Comparison of ENCODE assay signal across 9 cellular contexts in genomic region chr6:163711615-163712568, GRCh38.
DNase-seq lines count a peak whose midpoint lies in the region; ATAC-seq and TF ChIP-seq lines count a peak whose summit lies in the region.
"Had no signal": no experiment of that assay in that cellular context is flagged by ENCODE, and none has a peak within 500 bp of the region (broad histone marks: within the 10 kb centered on the region; RNA-seq: fewer than 3 reads in every experiment).

No MANE protein-coding gene starts in this region.

- H3K27ac ChIP-seq in DOHH2 (ENCODE audit: low read depth, low read length) = no peak overlapping the region
- peak overlapping the region; percentile 52 to 69 (median 68) for H3K27ac ChIP-seq in esophagus muscularis mucosa (replicated peaks in 1 of 4)
- H3K27ac ChIP-seq in MM.1S (ENCODE audit: low read length) = no peak overlapping the region

- no peak overlapping the region for H2AFZ ChIP-seq in MM.1S (ENCODE audit: low read length)

- H3K4me2 ChIP-seq in DOHH2 (ENCODE audit: low read length) (peak overlapping the region; percentile 47), MM.1S (ENCODE audit: low read depth, low read length) (no peak overlapping the region)

- H3F3A ChIP-seq in DOHH2 (ENCODE audit: control insufficient read depth, insufficient read depth) (peaks cover 7% of the 10 kb centered on the region), MM.1S (ENCODE audit: insufficient read depth, low read length) (no peaks in the 10 kb centered on the region)

- H4K20me1 ChIP-seq in DOHH2 (ENCODE audit: control insufficient read depth, insufficient read depth, low read depth, low read length) (0 out of 2 replicates have a peak, but pooled peaks cover 8% of the 10 kb centered on the region), MM.1S (ENCODE audit: insufficient read depth, low read length) (no peaks in the 10 kb centered on the region)

- no peaks in the 10 kb centered on the region for H3K9me2 ChIP-seq in DOHH2 (replicated peaks; ENCODE audit: control insufficient read depth, low read length)
- no peaks in the 10 kb centered on the region for H3K9me2 ChIP-seq in MM.1S (replicated peaks; ENCODE audit: insufficient read depth, low read length)

- ATAC-seq in GM21717 (IDR thresholded peaks at IDR 0.05; ENCODE audit: unreplicated experiment) = peak; percentile 37

- H3K4me1 ChIP-seq in DOHH2 (ENCODE audit: control insufficient read depth, low read length) = peaks cover 66% of the 10 kb centered on the region
- H3K4me1 ChIP-seq in esophagus muscularis mucosa = peaks cover 52 to 59% (median 57%) of the 10 kb centered on the region in 4 donors
- H3K4me1 ChIP-seq in MM.1S (ENCODE audit: low read length) = no peaks in the 10 kb centered on the region

- H3K36me3 ChIP-seq in DOHH2 (ENCODE audit: control insufficient read depth, low read length) = no peaks in the 10 kb centered on the region
- H3K36me3 ChIP-seq in esophagus muscularis mucosa = no peaks in the 10 kb centered on the region
- no peaks in the 10 kb centered on the region for H3K36me3 ChIP-seq in MM.1S (replicated peaks; ENCODE audit: insufficient read depth, low read length)

- DNase-seq in NOMO-1 treated with DMSO at 0.1 percent for 48 hours (lab: John Stamatoyannopoulos, UW; ENCODE audit: unreplicated experiment) (peak; percentile 83), esophagus muscularis mucosa (ENCODE audit: extremely low spot score) (no peak), pons (ENCODE audit: low spot score) (peak; percentile 74), activated gamma-delta T cell treated with Interleukin-2 at 50 U/mL for 16 hours (no peak), LoVo (ENCODE audit: low spot score) (no peak), MM.1S (no peak)
- DNase-seq: activated naive CD8-positive, alpha-beta T cell treated with anti-CD3 and anti-CD28 coated beads, Interleukin-2, amount 10 ng/mL, durations not matched to agents 7 days and 5 days had no signal

- no peaks in the 10 kb centered on the region for H3K9me3 ChIP-seq in DOHH2 (ENCODE audit: control insufficient read depth, insufficient read depth, low read length)
- no peaks in the 10 kb centered on the region for H3K9me3 ChIP-seq in esophagus muscularis mucosa
- H3K9me3 ChIP-seq in MM.1S (replicated peaks; ENCODE audit: insufficient read depth, low read length) = no peaks in the 10 kb centered on the region

- TF ChIP-seq POLR2A in esophagus muscularis mucosa (IDR thresholded peaks at IDR 0.05; ENCODE audit: low read depth) = no peak

- H3K79me2 ChIP-seq in DOHH2 (ENCODE audit: control insufficient read depth, low read length) (no peaks in the 10 kb centered on the region), MM.1S (ENCODE audit: low read length) (no peaks in the 10 kb centered on the region)

- H3K4me3 ChIP-seq in DOHH2 (ENCODE audit: low read length) = peak overlapping the region; percentile 27; the same call in 1 of the 2 replicates
- no peak overlapping the region for H3K4me3 ChIP-seq in esophagus muscularis mucosa
- H3K4me3 ChIP-seq in MM.1S (ENCODE audit: low read length) = no peak overlapping the region

- intact Hi-C loops in esophagus muscularis mucosa (cut with DNase I) = no loop called here

- 74% methylated on average over 21 of the region's 24 CpGs for WGBS in esophagus muscularis mucosa

- TF ChIP-seq CTCF in DOHH2 (IDR thresholded peaks at IDR 0.05; ENCODE audit: low read depth, low read length, poor library complexity, severe bottlenecking) (peak; percentile 42), esophagus muscularis mucosa (IDR thresholded peaks at IDR 0.05) (peak in 2 of 3 experiments; percentile 12 to 25), MM.1S (IDR thresholded peaks at IDR 0.05; ENCODE audit: low read length) (no peak)

- H3K27me3 ChIP-seq in DOHH2 (ENCODE audit: control insufficient read depth, low read length) (peaks cover 30% of the 10 kb centered on the region), esophagus muscularis mucosa (no peaks in the 10 kb centered on the region), MM.1S (replicated peaks; ENCODE audit: insufficient read depth, low read length) (no peaks in the 10 kb centered on the region)

- TF ChIP-seq EP300 in esophagus muscularis mucosa (IDR thresholded peaks at IDR 0.05) = no peak

- no peak overlapping the region for H3K9ac ChIP-seq in MM.1S (ENCODE audit: low read length)

Comparison
In these comparisons a context has a peak if more than half of its experiments do, and no peak if none do; other contexts are left out.
1. H3K27ac ChIP-seq: peak in esophagus muscularis mucosa (4 of 4); none in DOHH2 (single experiment) and MM.1S (single experiment).
2. DNase-seq: peak in NOMO-1 treated with DMSO at 0.1 percent for 48 hours (single experiment) and pons (single experiment); none in esophagus muscularis mucosa (single experiment), activated gamma-delta T cell treated with Interleukin-2 at 50 U/mL for 16 hours (single experiment), LoVo (single experiment) and MM.1S (single experiment).